Comparison of ENCODE assay signal across 8 cellular contexts in the genomic region with DNA sequence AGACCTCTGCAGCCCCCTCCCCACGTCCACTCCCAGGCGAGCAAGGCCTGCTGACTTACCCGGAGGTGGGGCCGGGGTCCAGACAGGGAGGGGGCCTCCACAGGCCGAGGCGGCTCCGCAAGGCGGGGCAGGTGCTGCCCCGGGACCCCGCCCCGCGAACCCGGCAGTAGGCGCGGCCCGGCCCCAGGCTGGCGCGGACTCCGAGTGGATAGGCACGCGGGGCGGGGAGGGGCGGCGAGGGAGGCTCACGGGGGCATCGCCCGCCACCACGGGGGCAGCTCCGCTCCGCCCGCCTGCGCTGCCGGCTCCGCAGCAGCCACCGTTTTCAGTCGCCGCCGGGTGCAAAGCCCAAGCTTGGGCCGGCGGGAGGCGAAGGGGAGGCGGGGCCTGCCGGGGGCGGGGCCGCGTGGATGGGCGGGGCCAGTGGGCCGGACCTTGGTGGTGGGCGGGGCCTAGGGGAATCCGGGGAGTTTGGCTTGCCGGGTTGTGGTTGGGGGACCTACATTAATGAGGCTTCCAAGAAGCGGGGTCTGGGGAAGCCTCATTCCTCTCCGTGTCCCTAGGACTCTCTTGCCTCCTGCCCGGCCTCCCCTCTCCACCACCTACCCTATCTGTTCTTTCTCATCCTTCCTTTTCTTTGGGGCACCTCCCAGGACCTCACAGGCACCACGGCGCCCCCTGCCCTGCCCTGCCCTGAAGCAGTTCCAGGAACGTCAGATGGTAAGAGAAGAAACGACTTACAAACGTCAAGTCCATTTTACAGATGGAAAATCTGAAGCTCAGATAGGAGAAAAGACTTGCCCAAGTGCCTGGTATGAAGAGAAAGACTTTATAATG. TPM values are rescaled to one million over a fixed set of nuclear protein-coding genes. Genes with fewer than 3 reads are reported as not detected.
A peak's percentile ranks its signal among the peaks of the same experiment; 100 is the strongest.
DNase-seq lines count a peak whose midpoint lies in the region; ATAC-seq and TF ChIP-seq lines count a peak whose summit lies in the region.

A gene (minus strand): TSS at position 348 of the 837 bp plus-strand sequence. CDS start 23,757 bp downstream, outside the sequence.

- WGBS in adrenal gland, 4 donors, result 1% methylated on average over 10 to 59 of the region's 59 CpGs
- under 1% methylated on average over 59 of the region's 59 CpGs for WGBS in right cardiac atrium
- WGBS in aorta, 2 donors, result 1% methylated on average over 32 to 59 of the region's 59 CpGs

- intact Hi-C loops in adrenal gland (cut with DNase I), result loop anchor here (5.0 to 10.0 kb wide), 2 partner anchors 38 to 51 kb away; no protein-coding TSS in a partner anchor
- intact Hi-C loops in right cardiac atrium (cut with DNase I), result loop anchor here (5.0 to 10.0 kb wide), 3 partner anchors 38 to 53 kb away; no protein-coding TSS in a partner anchor
- intact Hi-C loops in aorta (cut with DNase I), result loop anchor here (5.0 kb wide), 1 partner anchor 53 kb away; no protein-coding TSS in a partner anchor

- ATAC-seq in right cardiac atrium (peak; percentile 92 to 93), aorta (ENCODE audit: low FRiP score) (peak; percentile 93)

- H3K27me3 ChIP-seq in HAP-1 (ENCODE audit: low read depth) (peaks cover 2% of the 10 kb centered on the region; the same call in 1 of the 2 replicates), adrenal gland (no peaks in the 10 kb centered on the region), right cardiac atrium (ENCODE audit: control insufficient read depth, insufficient read depth) (no peaks in the 10 kb centered on the region), aorta (ENCODE audit: control insufficient read depth in 1 of 2, insufficient read depth in 2 of 2, low read length in 1 of 2) (no peaks in the 10 kb centered on the region)

- H3K4me3 ChIP-seq in HAP-1 (peak within 1 kb of the TSS; percentile 39), adrenal gland (peak within 1 kb of the TSS in 2 of 4 donors; percentile 39 to 95), right cardiac atrium (ENCODE audit: low read length) (peak within 1 kb of the TSS; percentile 81), retinal pigment epithelial cell (ENCODE audit: low read length) (peak within 1 kb of the TSS; percentile 50), aorta (ENCODE audit: low read length in 2 of 2) (peak within 1 kb of the TSS; percentile 69 to 77)

- H3K9me3 ChIP-seq in HAP-1 (no peaks in the 10 kb centered on the region), adrenal gland (replicated peaks in 1 of 3) (no peaks in the 10 kb centered on the region), right cardiac atrium (ENCODE audit: control insufficient read depth, low read length) (no peaks in the 10 kb centered on the region), aorta (ENCODE audit: control insufficient read depth, low read length) (no peaks in the 10 kb centered on the region)

- peak in 1 of 2 donors; percentile 31 for TF ChIP-seq POLR2A in adrenal gland (IDR thresholded peaks at IDR 0.05)

- in situ Hi-C loops in HAP-1 (cut with MboI; ENCODE audit: low sequenced_read_pairs), result no loop called here

- H3K27ac ChIP-seq in adrenal gland (peak within 1 kb of the TSS in 1 of 5 donors; percentile 34), right cardiac atrium (ENCODE audit: low read length) (no peak within 1 kb of the TSS), aorta (ENCODE audit: low read depth in 1 of 2, low read length in 2 of 2) (peak within 1 kb of the TSS in 1 of 2 donors; percentile 20)

- peaks cover 6% of the 10 kb centered on the region for H3K4me1 ChIP-seq in HAP-1
- peaks cover 10 to 15% of the 10 kb centered on the region in 2 donors for H3K4me1 ChIP-seq in adrenal gland (replicated peaks in 1 of 2)
- peaks cover 7% of the 10 kb centered on the region for H3K4me1 ChIP-seq in right cardiac atrium (ENCODE audit: control insufficient read depth, insufficient read depth, low read length)
- no peaks in the 10 kb centered on the region for H3K4me1 ChIP-seq in aorta (ENCODE audit: control insufficient read depth in 1 of 2, insufficient read depth in 2 of 2, low read length in 2 of 2)

- H3K36me3 ChIP-seq in HAP-1 (replicated peaks) (no peaks in the 10 kb centered on the region), adrenal gland (replicated peaks in 1 of 2) (no peaks in the 10 kb centered on the region), aorta (ENCODE audit: control insufficient read depth in 1 of 2, insufficient read depth in 2 of 2, low read length in 1 of 2) (no peaks in the 10 kb centered on the region)

- TF ChIP-seq CTCF in adrenal gland (IDR thresholded peaks at IDR 0.05), result no peak
- TF ChIP-seq CTCF in retinal pigment epithelial cell (conservative IDR thresholded peaks at IDR 0.05; ENCODE audit: low read depth, low read length), result peak; percentile 28

- peak; percentile 60 for DNase-seq in ELF-1 (ENCODE audit: low read depth, low spot score)
- DNase-seq in HAP-1 (ENCODE audit: low spot score in 2 of 2), result peak; percentile 36 to 87
- DNase-seq in MV-4-11 (lab: John Stamatoyannopoulos, UW), result peak; percentile 64
- DNase-seq in T-helper 1 cell, result peak; percentile 65 to 78 (median 76)
- DNase-seq in adrenal gland, result peak; percentile 70 to 86 (median 75)
- peak; percentile 77 to 93 (median 90) for DNase-seq in right cardiac atrium
- DNase-seq in retinal pigment epithelial cell (ENCODE audit: low read depth), result no peak
- peak; percentile 87 to 94 for DNase-seq in aorta

RNA-seq across cellular contexts. Expression of the gene that starts here (rescaled TPM):
- 10 to 100 TPM in 1 of 8 donors, 1 to 10 TPM in 7; 1.6 to 10.3 (median 2.9) TPM for total RNA-seq in adrenal gland
- 1 to 10 TPM in 2 of 3 donors, under 1 TPM in 1; 0.84 to 5.1 (median 3.9) TPM for polyA plus RNA-seq in adrenal gland
- 1 to 10 TPM; 4.3 to 4.8 (median 4.5) TPM for total RNA-seq in right cardiac atrium
- 1.5 TPM for polyA plus RNA-seq in right cardiac atrium
- total RNA-seq in aorta, result 10 to 100 TPM; 16.7 to 18.3 TPM
- polyA plus RNA-seq in aorta, result 1 to 10 TPM; 4.9 to 6.2 TPM
